ENCODE assay signal across 1 cellular context in the genomic region with DNA sequence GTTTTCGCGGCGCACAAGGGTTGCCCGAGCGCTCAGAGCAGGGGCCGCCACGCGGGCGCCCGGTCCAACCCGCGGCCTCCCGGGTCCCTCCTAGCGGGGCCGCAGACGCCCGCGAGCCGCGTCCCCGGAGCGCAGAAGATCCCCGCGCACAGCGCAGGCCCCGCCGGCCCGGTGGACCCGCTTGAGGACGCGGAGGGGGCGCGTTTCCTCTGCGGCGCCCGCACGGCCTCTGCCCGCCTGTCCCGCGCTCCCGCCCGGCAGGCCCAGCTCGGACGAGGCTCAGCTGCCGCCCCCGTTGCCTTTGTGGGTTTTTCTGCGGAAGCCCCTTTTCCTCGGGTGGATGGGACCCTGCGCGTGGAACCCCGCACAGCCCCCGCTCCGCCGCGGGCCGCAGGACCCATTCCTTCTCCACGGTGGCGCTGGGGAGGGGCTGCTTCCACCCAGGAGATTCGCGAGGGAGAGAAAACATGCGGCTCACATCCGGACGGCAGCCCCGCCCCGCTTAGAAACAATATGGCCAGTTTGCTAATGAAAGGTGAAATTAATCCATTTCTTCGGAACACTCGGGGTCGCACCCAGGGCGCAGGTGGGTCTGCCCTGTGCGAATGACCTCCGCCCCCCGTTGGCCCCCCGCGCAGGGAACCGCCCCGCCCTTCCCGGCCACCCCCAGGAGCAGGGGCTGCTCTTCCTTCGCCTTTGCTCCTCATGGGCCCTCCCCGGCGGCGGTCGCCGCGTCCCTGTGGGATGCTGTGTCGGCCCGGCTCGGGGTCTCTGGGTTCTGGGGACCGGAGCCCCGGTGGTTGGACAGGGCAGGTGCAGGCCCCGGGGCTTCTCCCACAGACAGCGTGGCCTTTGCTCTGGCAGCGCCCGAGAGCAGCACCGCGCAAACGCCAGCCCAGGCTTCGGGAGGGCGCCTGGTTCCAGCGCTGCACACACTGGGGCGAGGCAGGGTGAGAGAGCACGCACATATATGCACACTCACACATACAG.
A peak's percentile ranks its signal among the peaks of the same experiment; 100 is the strongest.
TF ChIP-seq lines count a peak whose summit lies in the region.

No MANE protein-coding gene starts in this region.

TF ChIP-seq in H1, 55 proteins besides CTCF, POLR2A, EP300 and RAD21:
- TF ChIP-seq EZH2 (IDR thresholded peaks at IDR 0.05; ENCODE audit: low read depth, low read length, severe bottlenecking) (peak; percentile 67), SIRT6 (IDR thresholded peaks at IDR 0.05; ENCODE audit: low read length) (no peak), KDM4A (IDR thresholded peaks at IDR 0.05; ENCODE audit: low read depth, low read length, severe bottlenecking) (peak; percentile 100), BACH1 (IDR thresholded peaks at IDR 0.05; ENCODE audit: low read length) (peak; percentile 6; the same call in 1 of the 2 replicates), SUZ12 (IDR thresholded peaks at IDR 0.05; ENCODE audit: low read length) (peak; percentile 77), HDAC2 (IDR thresholded peaks at IDR 0.05; ENCODE audit: borderline replicate concordance in 1 of 2, low read depth in 2 of 2, low read length in 2 of 2) (no peak), MAFK (IDR thresholded peaks at IDR 0.05; ENCODE audit: low read depth, low read length) (no peak), KDM1A (IDR thresholded peaks at IDR 0.05; ENCODE audit: borderline replicate concordance, low read length) (0 out of 2 replicates have a peak, but pooled peaks have one; percentile 23), GABPA (IDR thresholded peaks at IDR 0.05; ENCODE audit: borderline replicate concordance, insufficient read depth, low read length) (peak; percentile 62; the same call in 1 of the 2 replicates), SIX5 (IDR thresholded peaks at IDR 0.05; ENCODE audit: low read depth, low read length) (no peak)
- TF ChIP-seq, protein P1, sequence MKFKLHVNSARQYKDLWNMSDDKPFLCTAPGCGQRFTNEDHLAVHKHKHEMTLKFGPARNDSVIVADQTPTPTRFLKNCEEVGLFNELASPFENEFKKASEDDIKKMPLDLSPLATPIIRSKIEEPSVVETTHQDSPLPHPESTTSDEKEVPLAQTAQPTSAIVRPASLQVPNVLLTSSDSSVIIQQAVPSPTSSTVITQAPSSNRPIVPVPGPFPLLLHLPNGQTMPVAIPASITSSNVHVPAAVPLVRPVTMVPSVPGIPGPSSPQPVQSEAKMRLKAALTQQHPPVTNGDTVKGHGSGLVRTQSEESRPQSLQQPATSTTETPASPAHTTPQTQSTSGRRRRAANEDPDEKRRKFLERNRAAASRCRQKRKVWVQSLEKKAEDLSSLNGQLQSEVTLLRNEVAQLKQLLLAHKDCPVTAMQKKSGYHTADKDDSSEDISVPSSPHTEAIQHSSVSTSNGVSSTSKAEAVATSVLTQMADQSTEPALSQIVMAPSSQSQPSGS (IDR thresholded peaks at IDR 0.05; ENCODE audit: low read length) = no peak
- TF ChIP-seq, protein P2, sequence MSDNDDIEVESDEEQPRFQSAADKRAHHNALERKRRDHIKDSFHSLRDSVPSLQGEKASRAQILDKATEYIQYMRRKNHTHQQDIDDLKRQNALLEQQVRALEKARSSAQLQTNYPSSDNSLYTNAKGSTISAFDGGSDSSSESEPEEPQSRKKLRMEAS (IDR thresholded peaks at IDR 0.05) = peak; percentile 90
- TF ChIP-seq, protein P3, sequence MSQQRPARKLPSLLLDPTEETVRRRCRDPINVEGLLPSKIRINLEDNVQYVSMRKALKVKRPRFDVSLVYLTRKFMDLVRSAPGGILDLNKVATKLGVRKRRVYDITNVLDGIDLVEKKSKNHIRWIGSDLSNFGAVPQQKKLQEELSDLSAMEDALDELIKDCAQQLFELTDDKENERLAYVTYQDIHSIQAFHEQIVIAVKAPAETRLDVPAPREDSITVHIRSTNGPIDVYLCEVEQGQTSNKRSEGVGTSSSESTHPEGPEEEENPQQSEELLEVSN (IDR thresholded peaks at IDR 0.05) = peak; percentile 97
